8 cellular contexts compared by ENCODE assay signal in genomic region chr7:85041599-85042216, GRCh38.
A peak's percentile ranks its signal among the peaks of the same experiment; 100 is the strongest.
DNase-seq lines count a peak whose midpoint lies in the region; ATAC-seq and TF ChIP-seq lines count a peak whose summit lies in the region.

No MANE protein-coding gene starts in this region.

- no peak overlapping the region for H2AFZ ChIP-seq in DND-41 (ENCODE audit: low read depth, low read length)

- H4K20me1 ChIP-seq in DND-41 (ENCODE audit: insufficient read depth, low read length), result no peaks in the 10 kb centered on the region

- H3K27me3 ChIP-seq in DND-41 (ENCODE audit: insufficient read depth, low read length, poor library complexity), result no peaks in the 10 kb centered on the region

- no peaks in the 10 kb centered on the region for H3K4me1 ChIP-seq in DND-41 (ENCODE audit: insufficient read depth, low read length)

- TF ChIP-seq CTCF in DND-41 (IDR thresholded peaks at IDR 0.05; ENCODE audit: borderline replicate concordance, extremely low read depth, low read length, poor library complexity, severe bottlenecking), result peak; percentile 77

- ATAC-seq in DND-41 (ENCODE audit: insufficient read depth, low read depth) (peak; percentile 76), GM21390 (IDR thresholded peaks at IDR 0.05; ENCODE audit: unreplicated experiment) (peak; percentile 56), GM19328 (IDR thresholded peaks at IDR 0.05; ENCODE audit: unreplicated experiment) (no peak), HG02763 (IDR thresholded peaks at IDR 0.05; ENCODE audit: unreplicated experiment) (no peak)

- H3K4me2 ChIP-seq in DND-41 (ENCODE audit: insufficient read depth, low read length), result no peak overlapping the region

- no peak overlapping the region for H3K27ac ChIP-seq in DND-41 (ENCODE audit: low read length)
- H3K27ac ChIP-seq in epithelial cell of prostate, result no peak overlapping the region

- H3K9ac ChIP-seq in DND-41 (ENCODE audit: low read depth, low read length), result no peak overlapping the region

- DNase-seq in DND-41 (peak; percentile 45), M059J (ENCODE audit: low read depth) (peak; percentile 76), SK-N-DZ (ENCODE audit: low spot score) (peak; percentile 76), epithelial cell of prostate (ENCODE audit: low read depth, low spot score) (peak; percentile 27), middle frontal gyrus (ENCODE audit: extremely low spot score, low spot score) (peak; percentile 40)

- H3K36me3 ChIP-seq in DND-41 (ENCODE audit: insufficient read depth, low read length), result no peaks in the 10 kb centered on the region

- no peaks in the 10 kb centered on the region for H3K79me2 ChIP-seq in DND-41 (ENCODE audit: insufficient read depth, low read length)

- H3K4me3 ChIP-seq in DND-41 (ENCODE audit: low read depth in 1 of 2, low read length in 2 of 2), result no peak overlapping the region

- no peaks in the 10 kb centered on the region for H3K9me3 ChIP-seq in DND-41 (ENCODE audit: insufficient read depth, low read length, severe bottlenecking)

Comparison
In these comparisons a context has a peak if more than half of its experiments do, and no peak if none do; other contexts are left out.
1. ATAC-seq: peak in DND-41 (single experiment) and GM21390 (single experiment); none in GM19328 (single experiment) and HG02763 (single experiment).
2. Peak in every context shown above with its lines, with median percentiles within 50 percentile points of each other: DNase-seq.